In the genomic region with DNA sequence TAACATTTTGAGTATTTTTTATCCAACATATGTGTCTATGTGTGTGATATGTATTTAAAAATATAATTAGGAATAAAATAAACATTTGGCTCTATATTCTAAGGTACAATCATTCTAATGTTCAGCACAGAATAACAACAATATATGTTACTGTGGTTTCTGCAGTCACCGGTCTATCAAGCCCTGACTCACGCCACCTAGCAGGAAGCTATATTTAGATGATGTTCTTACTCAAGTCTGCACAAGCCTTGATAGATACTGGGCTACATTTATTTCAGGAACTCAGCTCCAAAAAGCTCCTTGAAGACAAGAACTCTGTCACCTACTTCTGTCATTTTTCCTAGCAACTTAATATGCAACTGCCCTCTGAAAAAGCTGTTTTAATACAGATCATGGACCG, we compare ENCODE assay signal across 9 cellular contexts.
A peak's percentile ranks its signal among the peaks of the same experiment; 100 is the strongest.
DNase-seq lines count a peak whose midpoint lies in the region; ATAC-seq and TF ChIP-seq lines count a peak whose summit lies in the region.
"Had no signal": no experiment of that assay in that cellular context is flagged by ENCODE, and none has a peak within 500 bp of the region (broad histone marks: within the 10 kb centered on the region; RNA-seq: fewer than 3 reads in every experiment).

No MANE protein-coding gene starts in this region.

- TF ChIP-seq CTCF in retinal pigment epithelial cell (conservative IDR thresholded peaks at IDR 0.05; ENCODE audit: low read depth, low read length), result no peak

- no peaks in the 10 kb centered on the region for H3K27me3 Mint-ChIP-seq in T-helper 2 cell treated with Interferon-gamma antibody and Interleukin-4, amounts not matched to agents 5 μg/mL and 100 μg/mL, for 36 hours (ENCODE audit: low read depth)

- H3K36me3 Mint-ChIP-seq in T-helper 2 cell treated with Interferon-gamma antibody and Interleukin-4, amounts not matched to agents 5 μg/mL and 100 μg/mL, for 36 hours (ENCODE audit: low read depth), result no peaks in the 10 kb centered on the region

- DNase-seq in SKM-1 (lab: John Stamatoyannopoulos, UW; ENCODE audit: unreplicated experiment) (peak; percentile 1), retinal pigment epithelial cell (ENCODE audit: low read depth) (peak; percentile 15), foreskin melanocyte (no peak)
- DNase-seq in activated CD8-positive, alpha-beta memory T cell treated with anti-CD3 and anti-CD28 coated beads, Interleukin-2, amount 50 U/mL, for 4 hours, result no peak
- DNase-seq in T-helper 2 cell treated with Interferon-gamma antibody and Interleukin-4, amounts not matched to agents 5 μg/mL and 100 μg/mL, for 36 hours (ENCODE audit: low spot score), result no peak
- DNase-seq in stimulated activated CD4-positive, alpha-beta T cell treated with anti-CD3 and anti-CD28 coated beads, Interleukin-4, amount 100 ng/mL, for 24 hours, result no peak
- DNase-seq: H9 had no signal

- no peak overlapping the region for H3K4me3 ChIP-seq in retinal pigment epithelial cell (ENCODE audit: low read length)

- ATAC-seq in GM19395 (IDR thresholded peaks at IDR 0.05; ENCODE audit: unreplicated experiment), result peak; percentile 76
- ATAC-seq in HG03103 (IDR thresholded peaks at IDR 0.05; ENCODE audit: low read depth, unreplicated experiment), result peak; percentile 88

- no peak overlapping the region for H3K4me3 Mint-ChIP-seq in T-helper 2 cell treated with Interferon-gamma antibody and Interleukin-4, amounts not matched to agents 5 μg/mL and 100 μg/mL, for 36 hours
- H3K4me3 Mint-ChIP-seq: H9 had no signal

- H3K9me3 Mint-ChIP-seq in T-helper 2 cell treated with Interferon-gamma antibody and Interleukin-4, amounts not matched to agents 5 μg/mL and 100 μg/mL, for 36 hours, result no peaks in the 10 kb centered on the region

- H3K27ac Mint-ChIP-seq in T-helper 2 cell treated with Interferon-gamma antibody and Interleukin-4, amounts not matched to agents 5 μg/mL and 100 μg/mL, for 36 hours, result no peak overlapping the region
- H3K27ac Mint-ChIP-seq: H9 had no signal

- no peaks in the 10 kb centered on the region for H3K4me1 Mint-ChIP-seq in T-helper 2 cell treated with Interferon-gamma antibody and Interleukin-4, amounts not matched to agents 5 μg/mL and 100 μg/mL, for 36 hours (ENCODE audit: low read depth)
- H3K4me1 Mint-ChIP-seq: H9 had no signal

Comparison
In these comparisons a context has a peak if more than half of its experiments do, and no peak if none do; other contexts are left out.
1. DNase-seq: peak in SKM-1 (single experiment) and retinal pigment epithelial cell (single experiment); none in activated CD8-positive, alpha-beta memory T cell treated with anti-CD3 and anti-CD28 coated beads, Interleukin-2, amount 50 U/mL, for 4 hours (single experiment), T-helper 2 cell treated with Interferon-gamma antibody and Interleukin-4, amounts not matched to agents 5 μg/mL and 100 μg/mL, for 36 hours (single experiment), foreskin melanocyte (single experiment) and stimulated activated CD4-positive, alpha-beta T cell treated with anti-CD3 and anti-CD28 coated beads, Interleukin-4, amount 100 ng/mL, for 24 hours (single experiment).